In genomic region chr1:6600410-6601048, GRCh38 we compare ENCODE assay signal across 8 cellular contexts. TPM values are rescaled to one million over a fixed set of nuclear protein-coding genes. Genes with fewer than 3 reads are reported as not detected.
DNase-seq lines count a peak whose midpoint lies in the region; ATAC-seq and TF ChIP-seq lines count a peak whose summit lies in the region.

No MANE protein-coding gene starts in this region.

- ATAC-seq in GM21576 (IDR thresholded peaks at IDR 0.05; ENCODE audit: unreplicated experiment) (peak; percentile 7), HG03378 (IDR thresholded peaks at IDR 0.05; ENCODE audit: unreplicated experiment) (no peak)

- no peak for TF ChIP-seq CTCF in Peyer's patch (IDR thresholded peaks at IDR 0.05)
- TF ChIP-seq CTCF in epithelial cell of esophagus (IDR thresholded peaks at IDR 0.05; ENCODE audit: insufficient read depth, low read depth, low read length, missing control alignments), result no peak
- no peak for TF ChIP-seq CTCF in neutrophil (IDR thresholded peaks at IDR 0.05)
- no peak for TF ChIP-seq CTCF in GM10266 (IDR thresholded peaks at IDR 0.05; ENCODE audit: control insufficient read depth, insufficient read depth, low read depth, missing control alignments)

- no peak for TF ChIP-seq POLR2A in Peyer's patch (IDR thresholded peaks at IDR 0.05)

- H3K9me3 ChIP-seq in Peyer's patch (no peaks in the 10 kb centered on the region), neutrophil (no peaks in the 10 kb centered on the region)

- no peak for DNase-seq in Peyer's patch
- peak; percentile 42 for DNase-seq in epithelial cell of esophagus (ENCODE audit: low read depth)
- no peak for DNase-seq in H4 (ENCODE audit: low spot score)
- DNase-seq in medulla oblongata (ENCODE audit: extremely low spot score), result no peak
- no peak for DNase-seq in GM10266 (ENCODE audit: extremely low spot score)

- H3K4me3 ChIP-seq in Peyer's patch (peak overlapping the region; percentile 54 to 98 (median 97)), epithelial cell of esophagus (ENCODE audit: low read length) (peak overlapping the region; percentile 95), neutrophil (ENCODE audit: low read depth in 1 of 2, low read length in 1 of 2) (peak overlapping the region; percentile 98 to 100)

- peak overlapping the region; percentile 92 to 99 (median 98) for H3K27ac ChIP-seq in Peyer's patch
- H3K27ac ChIP-seq in neutrophil, result peak overlapping the region; percentile 94

- H3K27me3 ChIP-seq in Peyer's patch (no peaks in the 10 kb centered on the region), neutrophil (no peaks in the 10 kb centered on the region)

- H3K4me1 ChIP-seq in Peyer's patch, result peaks cover 0 to 54% (median 18%) of the 10 kb centered on the region in 4 donors
- H3K4me1 ChIP-seq in neutrophil (ENCODE audit: control insufficient read depth in 1 of 2, insufficient read depth in 1 of 2, low read depth in 1 of 2, low read length in 1 of 2), result peaks cover 50 to 70% of the 10 kb centered on the region in 2 experiments

- H3K36me3 ChIP-seq in Peyer's patch (peaks cover 0 to 32% (median 0%) of the 10 kb centered on the region in 3 donors), neutrophil (peaks cover 37% of the 10 kb centered on the region)

RNA-seq across cellular contexts. Expression of gene KLHL21, which starts 2.1 kb away (rescaled TPM):
- 10 to 100 TPM; 14.4 to 25.1 (median 18.2) TPM for total RNA-seq in Peyer's patch
- 8.4 and 11.4 TPM in 2 replicates for total RNA-seq in H4 (2014; rRNA removed; shearing (Covaris generic))

RNA-seq across cellular contexts. Expression of gene PHF13, which starts 13.0 kb away (rescaled TPM):
- total RNA-seq in Peyer's patch, result 1 to 10 TPM; 3.3 to 7.4 (median 6.0) TPM
- total RNA-seq in H4 (2014; rRNA removed; shearing (Covaris generic)), result 7.6 and 7.8 TPM in 2 replicates

RNA-seq across cellular contexts. Expression of gene ZBTB48, which starts 20.7 kb away (rescaled TPM):
- total RNA-seq in Peyer's patch, result 10 to 100 TPM; 27.0 to 80.9 (median 38.2) TPM
- 6.3 and 8.8 TPM in 2 replicates for total RNA-seq in H4 (2014; rRNA removed; shearing (Covaris generic))

RNA-seq across cellular contexts. Expression of gene THAP3, which starts 24.1 kb away (rescaled TPM):
- 10 to 100 TPM in 3 of 4 donors, 1 to 10 TPM in 1; 9.9 to 22.8 (median 18.8) TPM for total RNA-seq in Peyer's patch
- 11.4 and 17.0 TPM in 2 replicates for total RNA-seq in H4 (2014; rRNA removed; shearing (Covaris generic))

RNA-seq across cellular contexts. Expression of gene TAS1R1, which starts 45.4 kb away (rescaled TPM):
- not detected for total RNA-seq in Peyer's patch
- not detected in 2 replicates for total RNA-seq in H4 (2014; rRNA removed; shearing (Covaris generic))
